In the genomic region with DNA sequence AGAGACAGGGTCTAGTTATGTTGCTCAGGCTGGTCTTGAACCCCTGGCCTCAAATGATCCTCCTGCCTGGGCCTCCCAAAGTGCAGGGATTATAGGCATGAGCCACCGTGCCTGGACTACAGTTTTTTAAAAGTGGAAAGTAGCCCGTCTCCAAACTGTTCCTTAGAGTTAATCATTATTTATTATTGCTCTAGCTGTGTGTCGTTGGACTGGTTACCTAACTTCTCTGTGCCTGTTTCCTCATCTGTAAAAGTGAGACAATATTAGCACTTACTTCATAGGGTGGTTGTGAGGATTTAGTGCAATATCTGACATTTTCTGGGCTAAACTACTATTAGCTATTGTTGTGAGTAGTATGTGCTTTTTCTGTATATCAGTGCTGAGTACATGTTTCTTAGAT, we compare ENCODE assay signal across 27 cellular contexts.
"Had no signal": no experiment of that assay in that cellular context is flagged by ENCODE, and none has a peak within 500 bp of the region (broad histone marks: within the 10 kb centered on the region; RNA-seq: fewer than 3 reads in every experiment).

No MANE protein-coding gene starts in this region.

- H3K36me3 Mint-ChIP-seq: activated naive CD8-positive, alpha-beta T cell treated with anti-CD3 and anti-CD28 coated beads, Interleukin-2, amount 10 ng/mL, durations not matched to agents 7 days and 5 days; WTC11 had no signal

- H3K9me3 ChIP-seq: adrenal gland, breast epithelium, MG63 had no signal

- H3K9me3 Mint-ChIP-seq: activated naive CD8-positive, alpha-beta T cell treated with anti-CD3 and anti-CD28 coated beads, Interleukin-2, amount 10 ng/mL, durations not matched to agents 7 days and 5 days; T-helper 1 cell treated with Interleukin-12 subunit alpha and Interleukin-12 subunit beta and Interleukin-4 antibody, amounts not matched to agents 30 μg/mL and 1 μg/mL, for 36 hours; WTC11 had no signal

- H3K4me3 ChIP-seq: adrenal gland, breast epithelium, MG63 had no signal

- H3K27me3 ChIP-seq: adrenal gland, MG63 had no signal

- H3K27me3 Mint-ChIP-seq: activated naive CD8-positive, alpha-beta T cell treated with anti-CD3 and anti-CD28 coated beads, Interleukin-2, amount 10 ng/mL, durations not matched to agents 7 days and 5 days had no signal

- H3K4me1 ChIP-seq: breast epithelium had no signal

- H3K27ac ChIP-seq: adrenal gland, breast epithelium had no signal

- H3K4me3 Mint-ChIP-seq: activated CD8-positive, alpha-beta T cell treated with anti-CD3 and anti-CD28 coated beads, Interleukin-2, amount 10 ng/mL, durations not matched to agents 7 days and 5 days; activated naive CD8-positive, alpha-beta T cell treated with anti-CD3 and anti-CD28 coated beads, Interleukin-2, amount 10 ng/mL, durations not matched to agents 7 days and 5 days; T-helper 1 cell treated with Interleukin-12 subunit alpha and Interleukin-12 subunit beta and Interleukin-4 antibody, amounts not matched to agents 30 μg/mL and 1 μg/mL, for 36 hours; WTC11 had no signal

- H3K27ac Mint-ChIP-seq: activated CD8-positive, alpha-beta T cell treated with anti-CD3 and anti-CD28 coated beads, Interleukin-2, amount 10 ng/mL, durations not matched to agents 7 days and 5 days; activated naive CD8-positive, alpha-beta T cell treated with anti-CD3 and anti-CD28 coated beads, Interleukin-2, amount 10 ng/mL, durations not matched to agents 7 days and 5 days; T-helper 1 cell treated with Interleukin-12 subunit alpha and Interleukin-12 subunit beta and Interleukin-4 antibody, amounts not matched to agents 30 μg/mL and 1 μg/mL, for 36 hours; WTC11 had no signal

- DNase-seq: activated CD4-positive, alpha-beta T cell treated with anti-CD3 and anti-CD28 coated beads for 48 hours; activated CD4-positive, alpha-beta T cell treated with anti-CD3 and anti-CD28 coated beads, Interleukin-2, amount 50 U/mL, for 4 hours; activated CD4-positive, CD25-positive, alpha-beta regulatory T cell treated with anti-CD3 and anti-CD28 coated beads, Interleukin-2, amount 50 U/mL, for 72 hours; activated CD8-positive, alpha-beta memory T cell treated with anti-CD3 and anti-CD28 coated beads, Interleukin-2, amount 50 U/mL, for 48 hours; activated CD8-positive, alpha-beta T cell treated with anti-CD3 and anti-CD28 coated beads, Interleukin-2, amount 10 ng/mL, durations not matched to agents 7 days and 5 days; activated naive CD4-positive, alpha-beta T cell treated with anti-CD3 and anti-CD28 coated beads, Interleukin-2, amount 50 U/mL, for 16 hours; activated naive CD8-positive, alpha-beta T cell treated with anti-CD3 and anti-CD28 coated beads, Interleukin-2, amount 10 ng/mL, durations not matched to agents 7 days and 5 days; activated T-cell treated with anti-CD3 and anti-CD28 coated beads, Interleukin-2, amount 50 U/mL, for 1 hour; adrenal gland; anterior cingulate cortex; caudate nucleus; MG63; MV-4-11; NCI-H1092 treated with DMSO at 0.1 percent for 48 hours; NCI-H1417 treated with DMSO at 0.1 percent for 48 hours; NCI-H1694; NCI-H2029; NCI-H2107; NCI-H2171 treated with DMSO at 0.1 percent for 48 hours; NCI-H226; NCI-H526 treated with DMSO at 0.1 percent for 48 hours; NCI-H82; RPMI8226; T-helper 9 cell had no signal

- H3K36me3 ChIP-seq: adrenal gland, breast epithelium, MG63 had no signal
